Comparison of ENCODE assay signal across 8 cellular contexts in the genomic region with DNA sequence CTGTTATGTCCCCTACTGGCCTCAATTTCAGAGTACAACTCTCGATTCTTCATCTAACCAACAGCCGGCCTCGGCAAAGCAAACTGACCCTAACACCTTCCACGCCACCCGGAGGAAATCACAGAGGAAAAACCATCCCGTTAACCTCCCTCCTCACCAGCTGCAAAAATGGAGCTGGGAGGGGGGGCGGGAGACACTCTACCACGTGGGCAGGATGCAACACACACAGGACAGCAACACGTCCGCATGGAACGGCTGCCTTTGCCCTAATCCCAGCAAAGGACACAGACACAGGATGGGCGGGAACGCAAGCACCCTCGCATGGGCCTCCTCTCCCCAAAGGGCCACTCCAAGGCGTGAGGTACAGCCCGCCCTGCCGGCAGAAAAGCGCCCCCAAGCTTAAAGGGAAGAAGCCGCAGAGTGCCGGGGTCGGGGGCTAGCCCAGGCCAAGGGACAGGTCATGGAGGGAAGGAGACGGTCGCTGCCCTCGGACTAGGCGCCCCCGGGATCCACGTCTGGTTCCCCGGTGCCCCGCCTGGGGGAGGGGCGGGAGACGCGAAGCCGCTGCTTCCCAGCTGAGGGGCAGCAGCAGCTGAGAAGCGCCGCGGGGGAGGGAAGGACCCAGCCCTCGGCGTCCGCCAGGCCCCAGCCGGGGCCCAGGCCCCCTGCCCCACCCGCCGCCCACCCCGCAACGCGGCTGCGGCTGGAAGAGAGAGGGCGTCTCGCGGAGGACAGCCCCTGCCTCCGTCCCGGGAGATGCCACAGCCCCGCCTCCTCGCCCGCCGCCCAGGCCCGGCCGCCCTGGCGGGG. TPM values are rescaled to one million over a fixed set of nuclear protein-coding genes. Genes with fewer than 3 reads are reported as not detected.
DNase-seq lines count a peak whose midpoint lies in the region; ATAC-seq and TF ChIP-seq lines count a peak whose summit lies in the region.

No MANE protein-coding gene starts in this region.

- POLR2A ChIA-PET in activated CD4-positive, alpha-beta memory T cell treated with anti-CD3 and anti-CD28 coated beads for 36 hours (lab: Charles Lee) = interaction anchor here (1.2 to 1.5 kb wide), 2 partner anchors 123 to 433 kb away, joined by 3 to 4 read pairs; partner anchors contain the start of genes C1orf50 and P3H1
- POLR2A ChIA-PET in naive thymus-derived CD8-positive, alpha-beta T cell (lab: Charles Lee) = interaction anchor here (0.8 to 3.6 kb wide), 6 partner anchors 10 to 161 kb away, joined by 3 to 24 read pairs (median 4); partner anchors contain the start of genes CCDC30 and PPCS

- H3K9me3 ChIP-seq in thyroid gland = no peaks in the 10 kb centered on the region

- H3K27ac Mint-ChIP-seq in activated CD4-positive, alpha-beta memory T cell treated with anti-CD3 and anti-CD28 coated beads for 36 hours = peak overlapping the region; percentile 90
- H3K27ac Mint-ChIP-seq in naive thymus-derived CD8-positive, alpha-beta T cell = peak overlapping the region; percentile 78 to 96 (median 92)

- CTCF ChIA-PET in activated CD4-positive, alpha-beta memory T cell treated with anti-CD3 and anti-CD28 coated beads for 36 hours (lab: Charles Lee) = interaction anchor here (0.7 to 1.9 kb wide), 8 partner anchors 10 to 161 kb away, joined by 3 to 9 read pairs (median 4); no protein-coding TSS in a partner anchor

- WGBS in thyroid gland, 2 donors = 0% methylated on average over 13 to 14 of the region's 58 CpGs

- peak; percentile 79 for DNase-seq in AG20443 (ENCODE audit: low spot score)
- peak; percentile 64 for DNase-seq in NCI-H2171 (lab: John Stamatoyannopoulos, UW)
- peak; percentile 56 for DNase-seq in activated CD4-positive, alpha-beta memory T cell treated with anti-CD3 and anti-CD28 coated beads for 36 hours
- DNase-seq in fibroblast of pulmonary artery (ENCODE audit: low read depth) = peak; percentile 54
- peak in 4 of 10 donors; percentile 2 to 29 (median 14) for DNase-seq in naive thymus-derived CD8-positive, alpha-beta T cell
- peak; percentile 38 to 44 for DNase-seq in thyroid gland

- no peaks in the 10 kb centered on the region for H3K9me3 Mint-ChIP-seq in activated CD4-positive, alpha-beta memory T cell treated with anti-CD3 and anti-CD28 coated beads for 36 hours
- no peaks in the 10 kb centered on the region for H3K9me3 Mint-ChIP-seq in naive thymus-derived CD8-positive, alpha-beta T cell

- TF ChIP-seq CTCF in fibroblast of pulmonary artery (IDR thresholded peaks at IDR 0.05; ENCODE audit: low read length, missing control alignments) = peak; percentile 12
- TF ChIP-seq CTCF in thyroid gland (IDR thresholded peaks at IDR 0.05) = no peak

- H3K27me3 Mint-ChIP-seq in activated CD4-positive, alpha-beta memory T cell treated with anti-CD3 and anti-CD28 coated beads for 36 hours = no peaks in the 10 kb centered on the region
- H3K27me3 Mint-ChIP-seq in naive thymus-derived CD8-positive, alpha-beta T cell = no peaks in the 10 kb centered on the region

- no peaks in the 10 kb centered on the region for H3K27me3 ChIP-seq in thyroid gland

- H3K4me3 ChIP-seq in fibroblast of pulmonary artery (replicated peaks; ENCODE audit: low read depth, low read length) = peak overlapping the region; percentile 92
- peak overlapping the region; percentile 83 to 99 (median 90) for H3K4me3 ChIP-seq in thyroid gland (replicated peaks in 1 of 3)

- H3K4me3 Mint-ChIP-seq in activated CD4-positive, alpha-beta memory T cell treated with anti-CD3 and anti-CD28 coated beads for 36 hours = peak overlapping the region; percentile 96
- H3K4me3 Mint-ChIP-seq in naive thymus-derived CD8-positive, alpha-beta T cell = peak overlapping the region; percentile 78 to 98 (median 92)

- ATAC-seq in GM18502 (IDR thresholded peaks at IDR 0.05; ENCODE audit: poor library complexity, unreplicated experiment) = peak; percentile 62
- ATAC-seq in HG02938 (IDR thresholded peaks at IDR 0.05; ENCODE audit: unreplicated experiment) = peak; percentile 48
- ATAC-seq in naive thymus-derived CD8-positive, alpha-beta T cell = peak; percentile 53 to 67

- TF ChIP-seq POLR2A in thyroid gland (IDR thresholded peaks at IDR 0.05) = no peak

- intact Hi-C loops in activated CD4-positive, alpha-beta memory T cell treated with anti-CD3 and anti-CD28 coated beads for 36 hours (cut with micrococcal nuclease) = loop anchor here (1.0 to 10.0 kb wide), 5 partner anchors 15 to 600 kb away; partner anchors contain the start of genes PPCS, YBX1 and ZMYND12
- intact Hi-C loops in thyroid gland (cut with DNase I) = loop anchor here (5.0 kb wide), 2 partner anchors 123 to 152 kb away; partner anchors contain the start of genes PPCS and ZMYND12

- peak overlapping the region; percentile 71 to 96 (median 92) for H3K27ac ChIP-seq in thyroid gland

- H3K36me3 ChIP-seq in thyroid gland = no peaks in the 10 kb centered on the region

- peaks cover 12 to 16% of the 10 kb centered on the region in 2 donors for H3K4me1 ChIP-seq in thyroid gland

- peaks cover 45% of the 10 kb centered on the region for H3K4me1 Mint-ChIP-seq in activated CD4-positive, alpha-beta memory T cell treated with anti-CD3 and anti-CD28 coated beads for 36 hours (ENCODE audit: low read depth)
- peaks cover 45 to 73% (median 58%) of the 10 kb centered on the region in 4 donors for H3K4me1 Mint-ChIP-seq in naive thymus-derived CD8-positive, alpha-beta T cell

- peaks cover 4% of the 10 kb centered on the region for H3K36me3 Mint-ChIP-seq in activated CD4-positive, alpha-beta memory T cell treated with anti-CD3 and anti-CD28 coated beads for 36 hours
- H3K36me3 Mint-ChIP-seq in naive thymus-derived CD8-positive, alpha-beta T cell = peaks cover 0 to 4% (median 2%) of the 10 kb centered on the region in 3 donors

RNA-seq across cellular contexts. Expression of gene FOXJ3, which starts 0.6 kb away (rescaled TPM):
- total RNA-seq in activated CD4-positive, alpha-beta memory T cell treated with anti-CD3 and anti-CD28 coated beads for 36 hours = 10 to 100 TPM; 37.3 to 40.8 TPM
- 100 to 1,000 TPM; 108 to 112 TPM for total RNA-seq in naive thymus-derived CD8-positive, alpha-beta T cell
- 10 to 100 TPM; 30.3 to 39.8 (median 34.8) TPM for polyA plus RNA-seq in naive thymus-derived CD8-positive, alpha-beta T cell
- 10 to 100 TPM; 55.4 to 87.5 (median 81.0) TPM for total RNA-seq in thyroid gland

RNA-seq across cellular contexts. Expression of gene RIMKLA, which starts 46.1 kb away (rescaled TPM):
- total RNA-seq in activated CD4-positive, alpha-beta memory T cell treated with anti-CD3 and anti-CD28 coated beads for 36 hours = 1 to 10 TPM; 3.0 to 3.2 TPM
- under 1 TPM; 0.05 to 0.11 TPM for total RNA-seq in naive thymus-derived CD8-positive, alpha-beta T cell
- polyA plus RNA-seq in naive thymus-derived CD8-positive, alpha-beta T cell = under 1 TPM in 1 of 3 donors, not detected in 2; 0.19 TPM
- 1 to 10 TPM in 3 of 4 donors, under 1 TPM in 1; 0.67 to 2.6 (median 2.2) TPM for total RNA-seq in thyroid gland
